Comparison of ENCODE assay signal across 14 cellular contexts in the genomic region with DNA sequence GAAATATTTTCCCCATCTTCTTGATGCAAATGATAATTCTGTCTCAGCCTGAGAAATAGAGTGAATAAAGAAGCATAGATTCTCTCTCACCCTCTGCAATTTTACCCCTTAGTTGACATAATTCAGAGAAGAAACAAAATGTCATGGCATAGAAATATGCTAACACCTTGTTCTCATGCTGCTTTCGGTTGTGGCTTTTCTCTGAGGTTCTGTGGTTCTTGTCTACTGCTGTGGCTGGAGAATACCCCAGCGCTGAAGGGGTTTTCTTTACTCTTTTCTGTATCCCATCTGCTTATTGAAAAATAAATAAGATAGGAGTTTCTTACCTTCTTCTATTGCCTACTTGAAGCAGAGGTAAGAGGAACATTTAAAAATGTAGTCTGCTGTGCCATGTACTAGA. TPM values are rescaled to one million over a fixed set of nuclear protein-coding genes. Genes with fewer than 3 reads are reported as not detected.
A peak's percentile ranks its signal among the peaks of the same experiment; 100 is the strongest.
DNase-seq lines count a peak whose midpoint lies in the region; ATAC-seq lines count a peak whose summit lies in the region.
"Had no signal": no experiment of that assay in that cellular context is flagged by ENCODE, and none has a peak within 500 bp of the region (broad histone marks: within the 10 kb centered on the region; RNA-seq: fewer than 3 reads in every experiment).

No MANE protein-coding gene starts in this region.

- no peak overlapping the region for H2BK15ac ChIP-seq in neuronal stem cell (ENCODE audit: low read length)

- no peaks in the 10 kb centered on the region for H3K36me3 ChIP-seq in neuronal stem cell (replicated peaks in 1 of 2; ENCODE audit: control insufficient read depth in 2 of 2, insufficient read depth in 2 of 2, low read length in 2 of 2)

- H3K36me3 Mint-ChIP-seq in activated T-cell treated with anti-CD3 and anti-CD28 coated beads, Interleukin-2, amount 50 U/mL, for 4 hours (ENCODE audit: insufficient read depth): no peaks in the 10 kb centered on the region
- H3K36me3 Mint-ChIP-seq in stimulated activated effector memory CD8-positive, alpha-beta T cell treated with anti-CD3 and anti-CD28 coated beads, Interleukin-12 subunit alpha, Interleukin-12 subunit beta, amount 100 ng/mL, for 72 hours: no peaks in the 10 kb centered on the region
- H3K36me3 Mint-ChIP-seq: CD4-positive, CD25-positive, alpha-beta regulatory T cell had no signal

- no peak overlapping the region for H2BK12ac ChIP-seq in neuronal stem cell (ENCODE audit: low read length)

- H3K4me2 ChIP-seq in neuronal stem cell (ENCODE audit: insufficient read depth, low read length, poor library complexity, severe bottlenecking): no peak overlapping the region

- H3K79me1 ChIP-seq in neuronal stem cell (ENCODE audit: low read depth, low read length): no peaks in the 10 kb centered on the region

- H3K23ac ChIP-seq in neuronal stem cell (ENCODE audit: low read depth, low read length, poor library complexity): no peak overlapping the region

- H4K91ac ChIP-seq in neuronal stem cell (ENCODE audit: low read depth, low read length, poor library complexity): no peak overlapping the region

- intact Hi-C loops in posterior cingulate gyrus (cut with DNase I): no loop called here

- DNase-seq in activated T-cell treated with anti-CD3 and anti-CD28 coated beads, Interleukin-2, amount 50 U/mL, for 4 hours: no peak
- DNase-seq in activated T-cell treated with anti-CD3 and anti-CD28 coated beads for 4 hours: no peak
- peak; percentile 2 for DNase-seq in RPMI7951 (ENCODE audit: low read depth)
- DNase-seq in stimulated activated effector memory CD8-positive, alpha-beta T cell treated with anti-CD3 and anti-CD28 coated beads, Interleukin-12 subunit alpha, Interleukin-12 subunit beta, amount 100 ng/mL, for 72 hours (ENCODE audit: low spot score in 2 of 2): no peak
- no peak for DNase-seq in neuronal stem cell (ENCODE audit: low spot score)
- DNase-seq in amygdala (lab: John Stamatoyannopoulos, UW): no peak
- no peak for DNase-seq in posterior cingulate gyrus
- DNase-seq: activated CD8-positive, alpha-beta memory T cell treated with anti-CD3 and anti-CD28 coated beads for 24 hours; CD4-positive, CD25-positive, alpha-beta regulatory T cell; cerebellar nuclear complex; foreskin melanocyte; psoas muscle had no signal

- no peaks in the 10 kb centered on the region for H3K9me3 Mint-ChIP-seq in activated T-cell treated with anti-CD3 and anti-CD28 coated beads, Interleukin-2, amount 50 U/mL, for 4 hours
- no peaks in the 10 kb centered on the region for H3K9me3 Mint-ChIP-seq in stimulated activated effector memory CD8-positive, alpha-beta T cell treated with anti-CD3 and anti-CD28 coated beads, Interleukin-12 subunit alpha, Interleukin-12 subunit beta, amount 100 ng/mL, for 72 hours

- H3K27me3 ChIP-seq in neuronal stem cell (ENCODE audit: control insufficient read depth in 3 of 3, insufficient read depth in 3 of 3, low read depth in 1 of 3, low read length in 3 of 3): no peaks in the 10 kb centered on the region

- no peaks in the 10 kb centered on the region for H3K4me1 ChIP-seq in neuronal stem cell (ENCODE audit: control insufficient read depth in 2 of 2, insufficient read depth in 1 of 2, low read depth in 1 of 2, low read length in 2 of 2)
- H3K4me1 ChIP-seq: psoas muscle had no signal

- no peak overlapping the region for H3K27ac ChIP-seq in neuronal stem cell (replicated peaks; ENCODE audit: low read length)
- H3K27ac ChIP-seq: psoas muscle had no signal

- H2AFZ ChIP-seq in neuronal stem cell (ENCODE audit: low read length): no peak overlapping the region

- no peak overlapping the region for H2BK5ac ChIP-seq in neuronal stem cell (ENCODE audit: low read length)

- H3K14ac ChIP-seq in neuronal stem cell (ENCODE audit: low read length): no peak overlapping the region

- H3K27ac Mint-ChIP-seq in stimulated activated effector memory CD8-positive, alpha-beta T cell treated with anti-CD3 and anti-CD28 coated beads, Interleukin-12 subunit alpha, Interleukin-12 subunit beta, amount 100 ng/mL, for 72 hours: no peak overlapping the region
- H3K27ac Mint-ChIP-seq: CD4-positive, CD25-positive, alpha-beta regulatory T cell had no signal

- no peak overlapping the region for H4K8ac ChIP-seq in neuronal stem cell (ENCODE audit: low read depth, low read length)

- H3K4me3 Mint-ChIP-seq in activated T-cell treated with anti-CD3 and anti-CD28 coated beads, Interleukin-2, amount 50 U/mL, for 4 hours: no peak overlapping the region
- no peak overlapping the region for H3K4me3 Mint-ChIP-seq in stimulated activated effector memory CD8-positive, alpha-beta T cell treated with anti-CD3 and anti-CD28 coated beads, Interleukin-12 subunit alpha, Interleukin-12 subunit beta, amount 100 ng/mL, for 72 hours
- H3K4me3 Mint-ChIP-seq: CD4-positive, CD25-positive, alpha-beta regulatory T cell had no signal

- H2AK5ac ChIP-seq in neuronal stem cell (ENCODE audit: low read depth, low read length): no peak overlapping the region

- no peak overlapping the region for H3K4ac ChIP-seq in neuronal stem cell (ENCODE audit: low read length)

- H3K9me3 ChIP-seq in neuronal stem cell (replicated peaks in 1 of 2; ENCODE audit: control insufficient read depth in 2 of 2, insufficient read depth in 1 of 2, low read depth in 1 of 2, low read length in 2 of 2): no peaks in the 10 kb centered on the region
- H3K9me3 ChIP-seq: psoas muscle had no signal

- H3K4me3 ChIP-seq in neuronal stem cell (ENCODE audit: low read length in 2 of 2): no peak overlapping the region
- H3K4me3 ChIP-seq: K562, psoas muscle had no signal

- no peak overlapping the region for H3K9ac ChIP-seq in neuronal stem cell (ENCODE audit: low read depth, low read length, poor library complexity)

- ATAC-seq in activated T-cell treated with anti-CD3 and anti-CD28 coated beads, Interleukin-2, amount 50 U/mL, for 4 hours: peak; percentile 27 to 48
- ATAC-seq in HG02759 (IDR thresholded peaks at IDR 0.05; ENCODE audit: unreplicated experiment): peak; percentile 59
- ATAC-seq in stimulated activated effector memory CD8-positive, alpha-beta T cell treated with anti-CD3 and anti-CD28 coated beads, Interleukin-12 subunit alpha, Interleukin-12 subunit beta, amount 100 ng/mL, for 72 hours: peak; percentile 83
- ATAC-seq: K562, psoas muscle had no signal

- peaks cover 9% of the 10 kb centered on the region for H3K27me3 Mint-ChIP-seq in activated T-cell treated with anti-CD3 and anti-CD28 coated beads, Interleukin-2, amount 50 U/mL, for 4 hours (ENCODE audit: low read depth)
- H3K27me3 Mint-ChIP-seq: CD4-positive, CD25-positive, alpha-beta regulatory T cell had no signal

- WGBS in neuronal stem cell (ENCODE audit: extremely low coverage in 2 of 2, insufficient read length in 2 of 2, insufficient replicate concordance in 1 of 2), 2 donors: no CpG with 5 or more reads among the region's 2 CpGs

- no peak overlapping the region for H3K18ac ChIP-seq in neuronal stem cell (ENCODE audit: low read length)

- peaks cover 9% of the 10 kb centered on the region for H3K4me1 Mint-ChIP-seq in activated T-cell treated with anti-CD3 and anti-CD28 coated beads, Interleukin-2, amount 50 U/mL, for 4 hours (ENCODE audit: low read depth)
- H3K4me1 Mint-ChIP-seq in stimulated activated effector memory CD8-positive, alpha-beta T cell treated with anti-CD3 and anti-CD28 coated beads, Interleukin-12 subunit alpha, Interleukin-12 subunit beta, amount 100 ng/mL, for 72 hours: peaks cover 10% of the 10 kb centered on the region
- H3K4me1 Mint-ChIP-seq: CD4-positive, CD25-positive, alpha-beta regulatory T cell had no signal

- H2BK120ac ChIP-seq in neuronal stem cell (ENCODE audit: low read depth, low read length): no peak overlapping the region

RNA-seq across cellular contexts. Expression of a gene that starts 15.4 kb away (rescaled TPM):
- total RNA-seq in activated T-cell treated with anti-CD3 and anti-CD28 coated beads, Interleukin-2, amount 50 U/mL, for 4 hours: under 1 TPM; 0.05 to 0.78 (median 0.14) TPM
- 7.0 and 8.8 TPM in 2 replicates for total RNA-seq in RPMI7951 (2014; rRNA removed; shearing (Covaris generic))
- 0.67 TPM for polyA plus RNA-seq in neuronal stem cell (2013, experiment 1 of 2)
- 0.96 TPM for polyA plus RNA-seq in neuronal stem cell (2013, experiment 2 of 2)
